Comparison of ENCODE assay signal across 1 cellular context in the genomic region with DNA sequence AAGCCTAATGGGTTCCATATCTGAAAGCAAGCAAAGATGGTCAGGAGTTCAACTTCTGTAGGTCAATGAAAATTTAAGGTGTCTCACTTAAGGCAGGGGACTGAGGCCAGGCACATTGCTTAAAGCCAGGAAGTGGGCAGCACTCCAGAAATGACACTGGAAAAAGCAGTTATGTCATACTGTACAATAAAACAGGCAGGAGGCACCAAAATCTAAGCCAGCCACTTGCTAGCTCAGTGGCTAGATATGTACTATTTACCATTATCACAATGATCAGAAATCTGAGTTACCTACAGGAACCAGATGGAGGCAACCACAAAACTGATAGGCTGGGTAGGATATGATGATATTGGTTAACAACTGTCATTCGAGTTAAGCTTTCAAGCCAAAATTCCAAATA.
TF ChIP-seq lines count a peak whose summit lies in the region.

No MANE protein-coding gene starts in this region.

TF ChIP-seq in K562, 482 proteins besides CTCF, POLR2A, EP300 and RAD21 (continued from another document):
- TF ChIP-seq TRIM25 (IDR thresholded peaks at IDR 0.05; ENCODE audit: borderline replicate concordance): no peak
